Comparison of ENCODE assay signal across 1 cellular context in genomic region chr20:36199293-36200257, GRCh38.
A peak's percentile ranks its signal among the peaks of the same experiment; 100 is the strongest.
TF ChIP-seq lines count a peak whose summit lies in the region.

No MANE protein-coding gene starts in this region.

TF ChIP-seq in SK-N-SH, 30 proteins besides CTCF, POLR2A, EP300 and RAD21 (continued from another document):
- no peak for TF ChIP-seq MAX (IDR thresholded peaks at IDR 0.05; ENCODE audit: low read depth)
- TF ChIP-seq TCF12 (IDR thresholded peaks at IDR 0.05): no peak
- TF ChIP-seq GATA2 (CRISPR knock-in tag; IDR thresholded peaks at IDR 0.05): peak; percentile 66
- no peak for TF ChIP-seq JUND (IDR thresholded peaks at IDR 0.05)
- peak; percentile 28 for TF ChIP-seq CHD2 (IDR thresholded peaks at IDR 0.05; ENCODE audit: low read length, partially characterized antibody)
- TF ChIP-seq FOSL2 (IDR thresholded peaks at IDR 0.05; ENCODE audit: borderline replicate concordance, low read depth): no peak
- TF ChIP-seq PBX3 (IDR thresholded peaks at IDR 0.05): no peak
- TF ChIP-seq SMC3 (IDR thresholded peaks at IDR 0.05; ENCODE audit: low read depth, low read length): peak; percentile 90
- peak; percentile 46; the same call in 1 of the 2 replicates for TF ChIP-seq RCOR1 (IDR thresholded peaks at IDR 0.05; ENCODE audit: low read length)
- TF ChIP-seq NRF1 (IDR thresholded peaks at IDR 0.05; ENCODE audit: low read depth, low read length): no peak
- TF ChIP-seq MXI1 (IDR thresholded peaks at IDR 0.05; ENCODE audit: low read depth, low read length): 0 out of 2 replicates have a peak, but pooled peaks have one; percentile 16
- no peak for TF ChIP-seq TEAD4 (IDR thresholded peaks at IDR 0.05; ENCODE audit: borderline replicate concordance, insufficient read depth)
- TF ChIP-seq YY1 (IDR thresholded peaks at IDR 0.05; ENCODE audit: low read depth): no peak
TF ChIP-seq in SK-N-SH: peak in this region for 5.
